Comparison of ENCODE assay signal across 14 cellular contexts in genomic region chr6:28695671-28696537, GRCh38.
DNase-seq lines count a peak whose midpoint lies in the region; ATAC-seq and TF ChIP-seq lines count a peak whose summit lies in the region.
"Had no signal": no experiment of that assay in that cellular context is flagged by ENCODE, and none has a peak within 500 bp of the region (broad histone marks: within the 10 kb centered on the region; RNA-seq: fewer than 3 reads in every experiment).

No MANE protein-coding gene starts in this region.

- no peak overlapping the region for H3K27ac Mint-ChIP-seq in neural progenitor cell
- no peak overlapping the region for H3K27ac Mint-ChIP-seq in activated T-helper 17 cell treated with anti-CD3 and anti-CD28 coated beads, Interleukin-2, amount 50 U/mL, for 72 hours
- H3K27ac Mint-ChIP-seq: effector memory CD8-positive, alpha-beta T cell; memory B cell had no signal

- no peaks in the 10 kb centered on the region for H3K9me3 ChIP-seq in ES-I3 (ENCODE audit: control insufficient read depth, insufficient read depth, low read length)
- no peaks in the 10 kb centered on the region for H3K9me3 ChIP-seq in neural progenitor cell (ENCODE audit: low read depth)
- H3K9me3 ChIP-seq: transverse colon had no signal

- no peak overlapping the region for H3K4me2 ChIP-seq in neural progenitor cell

- ATAC-seq in activated T-helper 17 cell treated with anti-CD3 and anti-CD28 coated beads, Interleukin-2, amount 50 U/mL, for 72 hours (replicated peaks) = no peak
- no peak for ATAC-seq in GM21737 (IDR thresholded peaks at IDR 0.05; ENCODE audit: unreplicated experiment)
- ATAC-seq: effector memory CD8-positive, alpha-beta T cell had no signal

- H4K20me1 ChIP-seq in neural progenitor cell (ENCODE audit: low read depth) = no peaks in the 10 kb centered on the region

- H3K27me3 Mint-ChIP-seq in neural progenitor cell (ENCODE audit: insufficient read depth, low read depth) = peaks cover 38% of the 10 kb centered on the region
- peaks cover 82% of the 10 kb centered on the region for H3K27me3 Mint-ChIP-seq in activated T-helper 17 cell treated with anti-CD3 and anti-CD28 coated beads, Interleukin-2, amount 50 U/mL, for 72 hours

- peaks cover 2% of the 10 kb centered on the region for H3K9me3 Mint-ChIP-seq in neural progenitor cell
- H3K9me3 Mint-ChIP-seq in activated T-helper 17 cell treated with anti-CD3 and anti-CD28 coated beads, Interleukin-2, amount 50 U/mL, for 72 hours = no peaks in the 10 kb centered on the region
- H3K9me3 Mint-ChIP-seq: effector memory CD8-positive, alpha-beta T cell had no signal

- peak; percentile 2 for DNase-seq in NCI-H446 treated with DMSO at 0.1 percent for 48 hours (lab: John Stamatoyannopoulos, UW)
- no peak for DNase-seq in choroid plexus epithelial cell (ENCODE audit: low read depth)
- no peak for DNase-seq in neural progenitor cell (ENCODE audit: low spot score)
- no peak for DNase-seq in NCI-H2196 (lab: John Stamatoyannopoulos, UW; ENCODE audit: unreplicated experiment)
- DNase-seq in SHP77 treated with DMSO at 0.1 percent for 48 hours (lab: John Stamatoyannopoulos, UW) = no peak
- DNase-seq: CD8-positive, alpha-beta memory T cell; effector memory CD8-positive, alpha-beta T cell; KG1; NCI-H2029; transverse colon had no signal

- H3F3A ChIP-seq in neural progenitor cell (ENCODE audit: low read depth) = peaks cover 5% of the 10 kb centered on the region

- H3K27me3 ChIP-seq in neural progenitor cell = peaks cover 72% of the 10 kb centered on the region

- H3K4me3 Mint-ChIP-seq in neural progenitor cell = peak overlapping the region; percentile 38
- H3K4me3 Mint-ChIP-seq in activated T-helper 17 cell treated with anti-CD3 and anti-CD28 coated beads, Interleukin-2, amount 50 U/mL, for 72 hours = no peak overlapping the region
- H3K4me3 Mint-ChIP-seq: CD8-positive, alpha-beta memory T cell; effector memory CD8-positive, alpha-beta T cell; memory B cell had no signal

- no peaks in the 10 kb centered on the region for H3K36me3 ChIP-seq in ES-I3 (ENCODE audit: insufficient read depth, low read length)
- no peaks in the 10 kb centered on the region for H3K36me3 ChIP-seq in neural progenitor cell
- H3K36me3 ChIP-seq: transverse colon had no signal

- H3K4me1 ChIP-seq in ES-I3 (ENCODE audit: insufficient read depth, low read length) (no peaks in the 10 kb centered on the region), neural progenitor cell (peaks cover 6% of the 10 kb centered on the region)
- H3K4me1 ChIP-seq: transverse colon had no signal

- H3K4me1 Mint-ChIP-seq in neural progenitor cell = peaks cover 22% of the 10 kb centered on the region
- H3K4me1 Mint-ChIP-seq in activated T-helper 17 cell treated with anti-CD3 and anti-CD28 coated beads, Interleukin-2, amount 50 U/mL, for 72 hours = no peaks in the 10 kb centered on the region

- H3K9ac ChIP-seq in ES-I3 (ENCODE audit: low read depth, low read length) (peak overlapping the region; percentile 83; the same call in 1 of the 2 replicates), neural progenitor cell (no peak overlapping the region)

- H2AFZ ChIP-seq in neural progenitor cell (replicated peaks) = no peak overlapping the region

- H3K4me3 ChIP-seq in choroid plexus epithelial cell (ENCODE audit: low read depth, low read length) (peak overlapping the region; percentile 34), neural progenitor cell (no peak overlapping the region)
- H3K4me3 ChIP-seq: transverse colon had no signal

- no peak overlapping the region for H3K27ac ChIP-seq in neural progenitor cell
- H3K27ac ChIP-seq: transverse colon had no signal

- no peaks in the 10 kb centered on the region for H3K79me2 ChIP-seq in neural progenitor cell (ENCODE audit: low read depth)

- TF ChIP-seq CTCF in choroid plexus epithelial cell (conservative IDR thresholded peaks at IDR 0.05; ENCODE audit: low read depth, low read length) (no peak), neural progenitor cell (IDR thresholded peaks at IDR 0.05) (no peak)

- H3K36me3 Mint-ChIP-seq in neural progenitor cell = no peaks in the 10 kb centered on the region
- H3K36me3 Mint-ChIP-seq in activated T-helper 17 cell treated with anti-CD3 and anti-CD28 coated beads, Interleukin-2, amount 50 U/mL, for 72 hours (ENCODE audit: low read depth) = peaks cover 9% of the 10 kb centered on the region
- H3K36me3 Mint-ChIP-seq: CD8-positive, alpha-beta memory T cell; memory B cell had no signal
